ENCODE assay signal across 8 cellular contexts in genomic region chr1:243850368-243851128, GRCh38. TPM values are rescaled to one million over a fixed set of nuclear protein-coding genes. Genes with fewer than 3 reads are reported as not detected.
DNase-seq lines count a peak whose midpoint lies in the region; ATAC-seq and TF ChIP-seq lines count a peak whose summit lies in the region.

No MANE protein-coding gene starts in this region.

- no peaks in the 10 kb centered on the region for H3K4me1 ChIP-seq in colonic mucosa
- H3K4me1 ChIP-seq in left lung = peaks cover 0 to 17% of the 10 kb centered on the region in 2 donors

- TF ChIP-seq CTCF in colonic mucosa (IDR thresholded peaks at IDR 0.05) (no peak), left lung (IDR thresholded peaks at IDR 0.05) (no peak)

- in situ Hi-C loops in ACHN (cut with HindIII; ENCODE audit: low pct_ligation_motif_present, low pct_unique_long_range_greater_than_20kb, low sequenced_read_pairs) = no loop called here

- peak overlapping the region; percentile 22 to 73 for H3K9ac ChIP-seq in colonic mucosa (ENCODE audit: low read depth in 2 of 2, low read length in 2 of 2)

- peak overlapping the region; percentile 64 for H3K4me3 ChIP-seq in colonic mucosa
- H3K4me3 ChIP-seq in left lung = peak overlapping the region; percentile 50 to 71

- H3K27me3 ChIP-seq in colonic mucosa = peaks cover 11% of the 10 kb centered on the region
- H3K27me3 ChIP-seq in left lung = peaks cover 0 to 56% of the 10 kb centered on the region in 2 donors

- H3K4me1 Mint-ChIP-seq in activated CD4-positive, alpha-beta T cell treated with anti-CD3 and anti-CD28 coated beads, Interleukin-2, amount 10 ng/mL, durations not matched to agents 7 days and 5 days = peaks cover 26% of the 10 kb centered on the region

- H3K36me3 Mint-ChIP-seq in activated CD4-positive, alpha-beta T cell treated with anti-CD3 and anti-CD28 coated beads, Interleukin-2, amount 10 ng/mL, durations not matched to agents 7 days and 5 days (ENCODE audit: low read depth) = peaks cover 3% of the 10 kb centered on the region

- peak overlapping the region; percentile 87 for H3K27ac ChIP-seq in colonic mucosa
- H3K27ac ChIP-seq in left lung = peak overlapping the region; percentile 90 to 91

- peak overlapping the region; percentile 87 for H3K4me3 Mint-ChIP-seq in activated CD4-positive, alpha-beta T cell treated with anti-CD3 and anti-CD28 coated beads, Interleukin-2, amount 10 ng/mL, durations not matched to agents 7 days and 5 days

- H3K27me3 Mint-ChIP-seq in activated CD4-positive, alpha-beta T cell treated with anti-CD3 and anti-CD28 coated beads, Interleukin-2, amount 10 ng/mL, durations not matched to agents 7 days and 5 days = peaks cover 24% of the 10 kb centered on the region

- H3K36me3 ChIP-seq in colonic mucosa (no peaks in the 10 kb centered on the region), left lung (no peaks in the 10 kb centered on the region)

- DNase-seq in ACHN = peak; percentile 87
- peak; percentile 40 for DNase-seq in NCI-H2196 treated with DMSO at 0.1 percent for 48 hours (lab: John Stamatoyannopoulos, UW; ENCODE audit: unreplicated experiment)
- DNase-seq in activated CD4-positive, alpha-beta T cell treated with anti-CD3 and anti-CD28 coated beads, Interleukin-2, amount 10 ng/mL, durations not matched to agents 7 days and 5 days = peak; percentile 79
- peak; percentile 69 for DNase-seq in colonic mucosa
- peak; percentile 74 to 89 for DNase-seq in left lung
- DNase-seq in stimulated activated CD4-positive, alpha-beta T cell treated with anti-CD3 and anti-CD28 coated beads, Interleukin-2, amount 100 ng/mL, for 24 hours = peak; percentile 81 to 85

- H3K27ac Mint-ChIP-seq in activated CD4-positive, alpha-beta T cell treated with anti-CD3 and anti-CD28 coated beads, Interleukin-2, amount 10 ng/mL, durations not matched to agents 7 days and 5 days = peak overlapping the region; percentile 94

- POLR2A ChIA-PET in activated CD4-positive, alpha-beta T cell treated with anti-CD3 and anti-CD28 coated beads, Interleukin-2, amount 10 ng/mL, durations not matched to agents 7 days and 5 days (lab: Charles Lee) = no interaction called here

- no peaks in the 10 kb centered on the region for H3K9me3 Mint-ChIP-seq in activated CD4-positive, alpha-beta T cell treated with anti-CD3 and anti-CD28 coated beads, Interleukin-2, amount 10 ng/mL, durations not matched to agents 7 days and 5 days

- intact Hi-C loops in colonic mucosa (cut with DNase I) (no loop called here), left lung (cut with DNase I) (no loop called here)

- ATAC-seq in GM18861 (IDR thresholded peaks at IDR 0.05; ENCODE audit: unreplicated experiment) (peak; percentile 57), HG03064 (IDR thresholded peaks at IDR 0.05; ENCODE audit: low read depth, unreplicated experiment) (peak; percentile 49), left lung (peak; percentile 80)

- H3K9me3 ChIP-seq in colonic mucosa = no peaks in the 10 kb centered on the region
- H3K9me3 ChIP-seq in left lung = no peaks in the 10 kb centered on the region

- CTCF ChIA-PET in activated CD4-positive, alpha-beta T cell treated with anti-CD3 and anti-CD28 coated beads, Interleukin-2, amount 10 ng/mL, durations not matched to agents 7 days and 5 days (lab: Charles Lee) = no interaction called here

RNA-seq across cellular contexts. Expression of gene AKT3, which starts 0.5 kb away (rescaled TPM):
- total RNA-seq in activated CD4-positive, alpha-beta T cell treated with anti-CD3 and anti-CD28 coated beads, Interleukin-2, amount 10 ng/mL, durations not matched to agents 7 days and 5 days = 10 to 100 TPM; 28.3 to 31.5 TPM
- total RNA-seq in colonic mucosa (10 to 100 TPM in 1 of 2 donors, 1 to 10 TPM in 1; 6.0 to 21.3 TPM), left lung (10 to 100 TPM; 34.5 to 44.9 TPM)

Comparison
In these comparisons a context has a peak if more than half of its experiments do, and no peak if none do; other contexts are left out.
1. Peak in every context shown above with its lines: DNase-seq, ATAC-seq, H3K4me3 ChIP-seq and H3K27ac ChIP-seq.